Comparison of ENCODE assay signal across 8 cellular contexts in the genomic region with DNA sequence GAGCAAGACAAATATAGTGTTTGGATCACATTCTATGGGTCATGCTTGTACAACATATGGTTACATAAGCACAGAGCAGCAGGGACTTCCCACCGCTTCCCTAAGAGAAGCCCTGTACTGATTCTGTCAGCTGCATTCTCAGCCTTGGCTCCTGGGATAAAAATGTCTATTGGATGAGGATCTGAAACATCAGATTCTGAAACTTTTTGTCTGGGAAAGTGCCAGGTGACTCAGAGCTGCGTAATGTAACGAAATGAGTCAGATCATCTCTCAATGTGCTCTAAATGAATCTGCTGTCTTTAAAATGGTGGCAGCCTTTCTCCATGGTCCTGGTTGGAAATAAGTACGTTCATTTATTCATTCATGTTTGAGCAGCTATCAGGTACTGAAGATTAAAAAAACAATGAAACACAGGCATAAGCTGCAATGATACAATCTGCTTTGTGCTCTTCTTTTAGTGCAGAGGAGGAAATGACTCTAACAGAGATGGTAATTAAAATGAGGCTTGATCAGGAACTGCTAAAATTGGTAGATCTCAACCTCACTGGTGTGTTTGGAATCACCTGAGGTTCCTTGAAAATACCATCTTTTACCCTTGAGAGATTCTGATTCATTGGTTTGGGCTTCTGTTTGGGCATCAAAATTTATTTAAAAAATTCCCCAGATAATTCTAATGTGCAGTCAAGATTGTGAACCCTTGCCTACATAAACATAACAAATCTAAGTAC.
A peak's percentile ranks its signal among the peaks of the same experiment; 100 is the strongest.
DNase-seq lines count a peak whose midpoint lies in the region; ATAC-seq, FAIRE-seq and TF ChIP-seq lines count a peak whose summit lies in the region.

No MANE protein-coding gene starts in this region.

- no peak for FAIRE-seq in D721Med (lab: Jason Lieb, UNC)

- TF ChIP-seq CTCF in cardiac fibroblast (IDR thresholded peaks at IDR 0.05; ENCODE audit: low read depth, low read length) (no peak), D721Med (IDR thresholded peaks at IDR 0.05; ENCODE audit: insufficient read depth, missing control alignments) (no peak)

- ATAC-seq in HG02588 (IDR thresholded peaks at IDR 0.05; ENCODE audit: unreplicated experiment) = peak; percentile 86

- no peak overlapping the region for H3K4me3 ChIP-seq in cardiac fibroblast (replicated peaks in 1 of 2; ENCODE audit: low read depth in 2 of 2, low read length in 2 of 2)

- DNase-seq in activated CD4-positive, alpha-beta T cell treated with anti-CD3 and anti-CD28 coated beads for 48 hours = peak; percentile 76
- DNase-seq in activated CD4-positive, alpha-beta T cell treated with anti-CD3 and anti-CD28 coated beads for 1 hour = no peak
- peak; percentile 99 for DNase-seq in NCI-H226
- peak; percentile 96 to 99 for DNase-seq in cardiac fibroblast (ENCODE audit: low read depth in 2 of 2)
- peak; percentile 24 for DNase-seq in stimulated activated CD4-positive, alpha-beta T cell treated with anti-CD3 and anti-CD28 coated beads, Interleukin-12 subunit alpha, Interleukin-12 subunit beta, amount 100 ng/mL, for 4 hours
- no peak for DNase-seq in GF-D8 (lab: John Stamatoyannopoulos, UW)
- DNase-seq in D721Med (ENCODE audit: insufficient read length, low spot score) = no peak

Comparison
In these comparisons a context has a peak if more than half of its experiments do, and no peak if none do; other contexts are left out.
1. DNase-seq: peak in activated CD4-positive, alpha-beta T cell treated with anti-CD3 and anti-CD28 coated beads for 48 hours (single experiment), NCI-H226 (single experiment), cardiac fibroblast (2 of 2) and stimulated activated CD4-positive, alpha-beta T cell treated with anti-CD3 and anti-CD28 coated beads, Interleukin-12 subunit alpha, Interleukin-12 subunit beta, amount 100 ng/mL, for 4 hours (single experiment); none in activated CD4-positive, alpha-beta T cell treated with anti-CD3 and anti-CD28 coated beads for 1 hour (single experiment), GF-D8 (single experiment) and D721Med (single experiment).